27 cellular contexts compared by ENCODE assay signal in the genomic region with DNA sequence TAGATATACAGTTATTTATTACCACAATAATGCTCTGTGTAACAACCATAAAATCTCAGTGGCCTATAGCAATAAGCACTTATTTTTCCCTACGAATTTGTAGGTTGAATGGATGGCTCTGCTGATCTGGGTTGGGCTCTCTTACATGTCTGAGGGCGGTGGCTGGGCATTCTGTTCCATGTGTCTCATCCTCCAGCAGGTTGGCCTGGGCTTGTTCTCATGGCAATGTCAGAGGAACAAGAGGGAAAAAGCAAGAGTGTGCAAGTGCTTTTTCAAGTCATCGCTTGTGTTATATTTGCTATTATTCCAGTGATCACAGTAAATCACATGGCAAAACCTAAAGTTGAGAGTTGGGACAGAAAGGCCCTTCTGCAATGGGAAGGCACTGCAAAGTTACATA. TPM values are rescaled to one million over a fixed set of nuclear protein-coding genes. Genes with fewer than 3 reads are reported as not detected.
"Had no signal": no experiment of that assay in that cellular context is flagged by ENCODE, and none has a peak within 500 bp of the region (broad histone marks: within the 10 kb centered on the region; RNA-seq: fewer than 3 reads in every experiment).

No MANE protein-coding gene starts in this region.

- H2AFZ ChIP-seq: neural progenitor cell had no signal

- H3K4me3 ChIP-seq: dorsolateral prefrontal cortex, esophagus squamous epithelium, gastrocnemius medialis, lung, neural progenitor cell, prostate gland, right atrium auricular region, stomach, thyroid gland, vagina had no signal

- H3K9ac ChIP-seq: neural progenitor cell had no signal

- H3K9me3 Mint-ChIP-seq: stimulated activated effector memory CD8-positive, alpha-beta T cell treated with anti-CD3 and anti-CD28 coated beads, Interleukin-12 subunit alpha, Interleukin-12 subunit beta, amount 100 ng/mL, for 72 hours had no signal

- ATAC-seq: gastrocnemius medialis; left lobe of liver; naive thymus-derived CD4-positive, alpha-beta T cell; sciatic nerve; stimulated activated effector memory CD8-positive, alpha-beta T cell treated with anti-CD3 and anti-CD28 coated beads, Interleukin-12 subunit alpha, Interleukin-12 subunit beta, amount 100 ng/mL, for 72 hours had no signal

- H3K4me1 Mint-ChIP-seq: naive thymus-derived CD4-positive, alpha-beta T cell; stimulated activated effector memory CD8-positive, alpha-beta T cell treated with anti-CD3 and anti-CD28 coated beads, Interleukin-12 subunit alpha, Interleukin-12 subunit beta, amount 100 ng/mL, for 72 hours had no signal

- H3K4me2 ChIP-seq: neural progenitor cell had no signal

- DNase-seq: dorsolateral prefrontal cortex; effector CD4-positive, alpha-beta T cell; esophagus squamous epithelium; gastrocnemius medialis; head of caudate nucleus; kidney; mesendoderm; midbrain; naive thymus-derived CD4-positive, alpha-beta T cell; stimulated activated CD4-positive, alpha-beta T cell treated with anti-CD3 and anti-CD28 coated beads, Interleukin-2, amount 100 ng/mL, for 24 hours; stimulated activated CD4-positive, alpha-beta T cell treated with anti-CD3 and anti-CD28 coated beads, Interleukin-4, amount 100 ng/mL, for 24 hours; stimulated activated naive CD4-positive, alpha-beta T cell treated with Interleukin-2 at 50 U/mL for 16 hours; stomach; thyroid gland; trophoblast cell had no signal

- H3K27ac Mint-ChIP-seq: naive thymus-derived CD4-positive, alpha-beta T cell; nephron; neural progenitor cell; stimulated activated effector memory CD8-positive, alpha-beta T cell treated with anti-CD3 and anti-CD28 coated beads, Interleukin-12 subunit alpha, Interleukin-12 subunit beta, amount 100 ng/mL, for 72 hours had no signal

- H3K36me3 Mint-ChIP-seq: naive thymus-derived CD4-positive, alpha-beta T cell; neural progenitor cell; stimulated activated effector memory CD8-positive, alpha-beta T cell treated with anti-CD3 and anti-CD28 coated beads, Interleukin-12 subunit alpha, Interleukin-12 subunit beta, amount 100 ng/mL, for 72 hours had no signal

- H3K4me3 Mint-ChIP-seq: naive thymus-derived CD4-positive, alpha-beta T cell; nephron; neural progenitor cell; stimulated activated effector memory CD8-positive, alpha-beta T cell treated with anti-CD3 and anti-CD28 coated beads, Interleukin-12 subunit alpha, Interleukin-12 subunit beta, amount 100 ng/mL, for 72 hours had no signal

- H3K27ac ChIP-seq: dorsolateral prefrontal cortex, gastrocnemius medialis, neural progenitor cell, prostate gland, right atrium auricular region, stomach, vagina had no signal

- H3K27me3 ChIP-seq: dorsolateral prefrontal cortex, esophagus squamous epithelium, gastrocnemius medialis, neural progenitor cell, right atrium auricular region, stomach, thyroid gland, vagina had no signal

- H3K4me1 ChIP-seq: gastrocnemius medialis, prostate gland, vagina had no signal

- H3K36me3 ChIP-seq: esophagus squamous epithelium, gastrocnemius medialis, neural progenitor cell, prostate gland, right atrium auricular region, stomach, thyroid gland, vagina had no signal

- H3K9me3 ChIP-seq: esophagus squamous epithelium, gastrocnemius medialis, prostate gland, right atrium auricular region, stomach, thyroid gland, vagina had no signal

RNA-seq across cellular contexts. Expression of a gene that starts 30.4 kb away (rescaled TPM):
- total RNA-seq: glomerular endothelial cell, left lobe of liver, osteocyte, right atrium auricular region had no signal
- polyA plus RNA-seq: liver; naive thymus-derived CD4-positive, alpha-beta T cell had no signal
